In the genomic region with DNA sequence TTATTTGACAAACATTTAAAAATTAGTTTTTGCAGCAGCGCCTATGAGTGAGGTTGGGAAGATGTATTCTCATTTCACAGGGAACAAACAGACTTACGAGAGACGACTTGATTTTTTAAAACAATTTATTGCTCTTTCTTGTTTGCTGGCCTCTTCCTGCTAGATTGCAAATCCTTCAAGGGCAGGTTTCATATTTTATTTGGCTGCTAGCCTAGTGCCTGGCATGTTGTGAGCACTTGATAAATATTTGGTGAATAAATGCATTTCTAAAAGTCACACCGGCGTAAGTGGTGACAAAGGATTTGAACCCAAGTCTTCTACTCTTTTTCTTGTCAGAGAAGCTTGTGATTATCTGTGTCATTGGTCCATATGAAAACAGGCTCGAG, we compare ENCODE assay signal across 9 cellular contexts. TPM values are rescaled to one million over a fixed set of nuclear protein-coding genes. Genes with fewer than 3 reads are reported as not detected.
A peak's percentile ranks its signal among the peaks of the same experiment; 100 is the strongest.
DNase-seq lines count a peak whose midpoint lies in the region; ATAC-seq, FAIRE-seq and TF ChIP-seq lines count a peak whose summit lies in the region.
"Had no signal": no experiment of that assay in that cellular context is flagged by ENCODE, and none has a peak within 500 bp of the region (broad histone marks: within the 10 kb centered on the region; RNA-seq: fewer than 3 reads in every experiment).

No MANE protein-coding gene starts in this region.

- FAIRE-seq in small intestine (lab: Jason Lieb, UNC): no peak

- peak overlapping the region; percentile 81; the same call in 1 of the 2 replicates for H3K4me3 ChIP-seq in HFF-Myc (replicated peaks; ENCODE audit: low read depth, low read length)
- H3K4me3 ChIP-seq in iPS-15b (ENCODE audit: low read depth, low read length): peak overlapping the region; percentile 96
- peak overlapping the region in 1 of 2 donors; percentile 96 for H3K4me3 ChIP-seq in small intestine (ENCODE audit: low read depth in 1 of 2, low read length in 2 of 2)

- peak overlapping the region; percentile 93 for H3K27ac Mint-ChIP-seq in activated CD8-positive, alpha-beta T cell treated with anti-CD3 and anti-CD28 coated beads for 36 hours

- H3K36me3 Mint-ChIP-seq in activated CD8-positive, alpha-beta T cell treated with anti-CD3 and anti-CD28 coated beads for 36 hours (ENCODE audit: low read depth): peaks cover 1% of the 10 kb centered on the region

- intact Hi-C loops in activated CD8-positive, alpha-beta T cell treated with anti-CD3 and anti-CD28 coated beads for 36 hours (cut with micrococcal nuclease): no loop called here

- 20 to 49% (median 29%) methylated on average over 6 of the region's 6 CpGs for WGBS in small intestine, 3 donors

- peak overlapping the region; percentile 88 for H3K4me3 Mint-ChIP-seq in activated CD8-positive, alpha-beta T cell treated with anti-CD3 and anti-CD28 coated beads for 36 hours

- H3K27me3 ChIP-seq in iPS-15b (ENCODE audit: control insufficient read depth, insufficient read depth, low read length): no peaks in the 10 kb centered on the region
- H3K27me3 ChIP-seq in small intestine (ENCODE audit: control insufficient read depth in 2 of 2, insufficient read depth in 2 of 2, low read length in 2 of 2): no peaks in the 10 kb centered on the region

- H3K4me1 ChIP-seq in iPS-15b (ENCODE audit: control insufficient read depth, insufficient read depth, low read length) (peaks cover 4% of the 10 kb centered on the region), small intestine (ENCODE audit: control insufficient read depth in 2 of 2, insufficient read depth in 1 of 2, low read depth in 1 of 2, low read length in 1 of 2) (peaks cover 0 to 4% of the 10 kb centered on the region in 2 donors)

- no peaks in the 10 kb centered on the region for H3K9me3 ChIP-seq in iPS-15b (ENCODE audit: control insufficient read depth, insufficient read depth, low read length)
- H3K9me3 ChIP-seq in small intestine (ENCODE audit: control insufficient read depth, low read depth): no peaks in the 10 kb centered on the region

- no peaks in the 10 kb centered on the region for H3K36me3 ChIP-seq in iPS-15b (ENCODE audit: control insufficient read depth, insufficient read depth, low read length)
- H3K36me3 ChIP-seq in small intestine (ENCODE audit: control insufficient read depth in 2 of 2, insufficient read depth in 2 of 2, low read length in 2 of 2): no peaks in the 10 kb centered on the region

- DNase-seq in HFF-Myc (ENCODE audit: extremely low read depth, low read depth) (no peak), small intestine (peak; percentile 12), NCI-H82 (lab: John Stamatoyannopoulos, UW) (no peak), NCI-H345 treated with DMSO at 0.1 percent for 48 hours (lab: John Stamatoyannopoulos, UW; ENCODE audit: unreplicated experiment) (no peak)
- DNase-seq in activated CD8-positive, alpha-beta T cell treated with anti-CD3 and anti-CD28 coated beads for 36 hours: no peak
- no peak for DNase-seq in stimulated activated CD4-positive, alpha-beta T cell treated with anti-CD3 and anti-CD28 coated beads, Interleukin-2, amount 100 ng/mL, for 24 hours
- DNase-seq: cerebellar nuclear complex had no signal

- no peak overlapping the region for H3K9ac ChIP-seq in iPS-15b (ENCODE audit: low read depth, low read length)

- no peaks in the 10 kb centered on the region for H3K9me3 Mint-ChIP-seq in activated CD8-positive, alpha-beta T cell treated with anti-CD3 and anti-CD28 coated beads for 36 hours

- POLR2A ChIA-PET in activated CD8-positive, alpha-beta T cell treated with anti-CD3 and anti-CD28 coated beads for 36 hours (lab: Charles Lee): interaction anchor here (1.1 to 2.2 kb wide), 4 partner anchors 9 to 37 kb away, joined by 3 to 23 read pairs (median 6); partner anchors contain the start of genes NOB1 and NQO1

- peak overlapping the region in 1 of 2 donors; percentile 92 for H3K27ac ChIP-seq in small intestine (ENCODE audit: low read depth in 1 of 2, low read length in 1 of 2)

- TF ChIP-seq CTCF in HFF-Myc (IDR thresholded peaks at IDR 0.05; ENCODE audit: low read depth, low read length, missing control alignments): no peak
- no peak for TF ChIP-seq CTCF in activated CD8-positive, alpha-beta T cell treated with anti-CD3 and anti-CD28 coated beads for 36 hours (IDR thresholded peaks at IDR 0.05)

- ATAC-seq in activated CD8-positive, alpha-beta T cell treated with anti-CD3 and anti-CD28 coated beads for 36 hours: no peak
- ATAC-seq in GM19023 (IDR thresholded peaks at IDR 0.05; ENCODE audit: unreplicated experiment): no peak

- H3K4me1 Mint-ChIP-seq in activated CD8-positive, alpha-beta T cell treated with anti-CD3 and anti-CD28 coated beads for 36 hours (ENCODE audit: low read depth): peaks cover 39% of the 10 kb centered on the region

- H3K27me3 Mint-ChIP-seq in activated CD8-positive, alpha-beta T cell treated with anti-CD3 and anti-CD28 coated beads for 36 hours: no peaks in the 10 kb centered on the region

- CTCF ChIA-PET in activated CD8-positive, alpha-beta T cell treated with anti-CD3 and anti-CD28 coated beads for 36 hours (lab: Charles Lee): interaction anchor here (1.8 to 2.6 kb wide), 2 partner anchors 9 to 18 kb away, joined by 4 to 22 read pairs; partner anchors contain the start of gene NOB1

RNA-seq across cellular contexts. Expression of gene WWP2, which starts 1.4 kb away (rescaled TPM):
- 10 to 100 TPM; 30.7 to 35.1 TPM for total RNA-seq in activated CD8-positive, alpha-beta T cell treated with anti-CD3 and anti-CD28 coated beads for 36 hours
- polyA plus RNA-seq in small intestine: 10 to 100 TPM; 32.4 to 35.5 (median 35.3) TPM

RNA-seq across cellular contexts. Expression of gene NOB1, which starts 8.8 kb away (rescaled TPM):
- 100 to 1,000 TPM; 139 to 146 TPM for total RNA-seq in activated CD8-positive, alpha-beta T cell treated with anti-CD3 and anti-CD28 coated beads for 36 hours
- 10 to 100 TPM; 22.8 to 71.0 (median 28.6) TPM for polyA plus RNA-seq in small intestine

RNA-seq across cellular contexts. Expression of gene NQO1, which starts 37.2 kb away (rescaled TPM):
- total RNA-seq in activated CD8-positive, alpha-beta T cell treated with anti-CD3 and anti-CD28 coated beads for 36 hours: 1 to 10 TPM; 7.6 to 8.1 TPM
- 100 to 1,000 TPM in 1 of 3 donors, 10 to 100 TPM in 2; 93.2 to 151 (median 99.5) TPM for polyA plus RNA-seq in small intestine
